2 cellular contexts compared by ENCODE assay signal in the genomic region with DNA sequence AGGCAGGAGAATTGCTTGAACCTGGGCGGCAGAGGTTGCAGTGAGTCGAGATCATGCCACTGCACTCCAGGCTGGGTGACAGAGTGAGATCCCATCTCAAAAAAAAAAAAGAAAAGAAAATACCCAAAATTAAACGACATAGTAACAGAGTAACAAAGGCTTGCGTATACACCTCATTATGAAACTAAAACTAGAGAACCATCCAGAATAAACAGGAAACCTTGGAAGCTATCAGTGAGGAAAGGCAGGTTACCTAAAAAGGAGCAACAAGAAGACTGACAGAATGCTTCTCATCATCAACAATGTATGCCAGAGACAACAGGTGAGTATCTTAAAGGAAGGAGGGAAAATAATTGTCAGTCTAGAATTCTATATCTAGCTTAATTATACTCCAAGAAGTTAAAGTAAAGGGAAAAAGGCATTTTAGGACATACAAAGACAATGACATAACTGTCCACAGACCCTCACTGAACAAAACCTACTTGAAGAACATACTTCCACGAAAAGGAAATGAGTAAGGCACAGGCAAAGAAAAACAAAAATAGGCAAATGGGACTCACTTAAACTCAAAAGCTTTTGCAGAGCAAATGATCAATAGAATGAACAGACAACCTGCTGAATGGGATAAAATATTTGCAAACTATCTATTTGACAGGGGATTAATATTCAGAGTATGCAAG.
TF ChIP-seq lines count a peak whose summit lies in the region.

No MANE protein-coding gene starts in this region.

TF ChIP-seq in liver, 16 proteins besides CTCF, POLR2A, EP300 and RAD21 (continued from another document):
- TF ChIP-seq NR2F2 (IDR thresholded peaks at IDR 0.05) = no peak

TF ChIP-seq in HepG2, 621 proteins besides CTCF, POLR2A, EP300 and RAD21 (continued from another document):
- TF ChIP-seq, protein P1, sequence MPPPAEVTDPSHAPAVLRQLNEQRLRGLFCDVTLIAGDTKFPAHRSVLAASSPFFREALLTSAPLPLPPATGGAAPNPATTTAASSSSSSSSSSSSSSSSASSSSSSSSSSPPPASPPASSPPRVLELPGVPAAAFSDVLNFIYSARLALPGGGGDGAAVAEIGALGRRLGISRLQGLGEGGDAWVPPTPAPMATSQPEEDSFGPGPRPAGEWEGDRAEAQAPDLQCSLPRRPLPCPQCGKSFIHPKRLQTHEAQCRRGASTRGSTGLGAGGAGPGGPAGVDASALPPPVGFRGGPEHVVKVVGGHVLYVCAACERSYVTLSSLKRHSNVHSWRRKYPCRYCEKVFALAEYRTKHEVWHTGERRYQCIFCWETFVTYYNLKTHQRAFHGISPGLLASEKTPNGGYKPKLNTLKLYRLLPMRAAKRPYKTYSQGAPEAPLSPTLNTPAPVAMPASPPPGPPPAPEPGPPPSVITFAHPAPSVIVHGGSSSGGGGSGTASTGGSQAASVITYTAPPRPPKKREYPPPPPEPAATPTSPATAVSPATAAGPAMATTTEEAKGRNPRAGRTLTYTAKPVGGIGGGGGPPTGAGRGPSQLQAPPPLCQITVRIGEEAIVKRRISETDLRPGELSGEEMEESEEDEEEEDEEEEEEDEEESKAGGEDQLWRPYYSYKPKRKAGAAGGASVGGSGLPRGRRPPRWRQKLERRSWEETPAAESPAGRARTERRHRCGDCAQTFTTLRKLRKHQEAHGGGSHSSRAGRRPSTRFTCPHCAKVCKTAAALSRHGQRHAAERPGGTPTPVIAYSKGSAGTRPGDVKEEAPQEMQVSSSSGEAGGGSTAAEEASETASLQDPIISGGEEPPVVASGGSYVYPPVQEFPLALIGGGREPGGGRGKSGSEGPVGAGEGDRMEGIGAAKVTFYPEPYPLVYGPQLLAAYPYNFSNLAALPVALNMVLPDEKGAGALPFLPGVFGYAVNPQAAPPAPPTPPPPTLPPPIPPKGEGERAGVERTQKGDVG (CRISPR knock-in tag; IDR thresholded peaks at IDR 0.05; ENCODE audit: borderline replicate concordance) = no peak
- TF ChIP-seq, protein P2, sequence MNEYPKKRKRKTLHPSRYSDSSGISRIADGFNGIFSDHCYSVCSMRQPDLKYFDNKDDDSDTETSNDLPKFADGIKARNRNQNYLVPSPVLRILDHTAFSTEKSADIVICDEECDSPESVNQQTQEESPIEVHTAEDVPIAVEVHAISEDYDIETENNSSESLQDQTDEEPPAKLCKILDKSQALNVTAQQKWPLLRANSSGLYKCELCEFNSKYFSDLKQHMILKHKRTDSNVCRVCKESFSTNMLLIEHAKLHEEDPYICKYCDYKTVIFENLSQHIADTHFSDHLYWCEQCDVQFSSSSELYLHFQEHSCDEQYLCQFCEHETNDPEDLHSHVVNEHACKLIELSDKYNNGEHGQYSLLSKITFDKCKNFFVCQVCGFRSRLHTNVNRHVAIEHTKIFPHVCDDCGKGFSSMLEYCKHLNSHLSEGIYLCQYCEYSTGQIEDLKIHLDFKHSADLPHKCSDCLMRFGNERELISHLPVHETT (CRISPR knock-in tag; conservative IDR thresholded peaks at IDR 0.05) = no peak
- no peak for TF ChIP-seq SALL1 (CRISPR knock-in tag; IDR thresholded peaks at IDR 0.05)
- TF ChIP-seq DZIP1 (CRISPR knock-in tag; IDR thresholded peaks at IDR 0.05) = no peak
- no peak for TF ChIP-seq ZMYM2 (CRISPR knock-in tag; IDR thresholded peaks at IDR 0.05)
- TF ChIP-seq CBX2 (IDR thresholded peaks at IDR 0.05; ENCODE audit: low read depth, low read length) = no peak
- TF ChIP-seq CBX2 (CRISPR knock-in tag; IDR thresholded peaks at IDR 0.05; ENCODE audit: low read depth) = no peak
- TF ChIP-seq TBX3 (IDR thresholded peaks at IDR 0.05; ENCODE audit: borderline replicate concordance) = no peak
- TF ChIP-seq MEF2D (CRISPR knock-in tag; IDR thresholded peaks at IDR 0.05) = no peak
- TF ChIP-seq, protein P3, sequence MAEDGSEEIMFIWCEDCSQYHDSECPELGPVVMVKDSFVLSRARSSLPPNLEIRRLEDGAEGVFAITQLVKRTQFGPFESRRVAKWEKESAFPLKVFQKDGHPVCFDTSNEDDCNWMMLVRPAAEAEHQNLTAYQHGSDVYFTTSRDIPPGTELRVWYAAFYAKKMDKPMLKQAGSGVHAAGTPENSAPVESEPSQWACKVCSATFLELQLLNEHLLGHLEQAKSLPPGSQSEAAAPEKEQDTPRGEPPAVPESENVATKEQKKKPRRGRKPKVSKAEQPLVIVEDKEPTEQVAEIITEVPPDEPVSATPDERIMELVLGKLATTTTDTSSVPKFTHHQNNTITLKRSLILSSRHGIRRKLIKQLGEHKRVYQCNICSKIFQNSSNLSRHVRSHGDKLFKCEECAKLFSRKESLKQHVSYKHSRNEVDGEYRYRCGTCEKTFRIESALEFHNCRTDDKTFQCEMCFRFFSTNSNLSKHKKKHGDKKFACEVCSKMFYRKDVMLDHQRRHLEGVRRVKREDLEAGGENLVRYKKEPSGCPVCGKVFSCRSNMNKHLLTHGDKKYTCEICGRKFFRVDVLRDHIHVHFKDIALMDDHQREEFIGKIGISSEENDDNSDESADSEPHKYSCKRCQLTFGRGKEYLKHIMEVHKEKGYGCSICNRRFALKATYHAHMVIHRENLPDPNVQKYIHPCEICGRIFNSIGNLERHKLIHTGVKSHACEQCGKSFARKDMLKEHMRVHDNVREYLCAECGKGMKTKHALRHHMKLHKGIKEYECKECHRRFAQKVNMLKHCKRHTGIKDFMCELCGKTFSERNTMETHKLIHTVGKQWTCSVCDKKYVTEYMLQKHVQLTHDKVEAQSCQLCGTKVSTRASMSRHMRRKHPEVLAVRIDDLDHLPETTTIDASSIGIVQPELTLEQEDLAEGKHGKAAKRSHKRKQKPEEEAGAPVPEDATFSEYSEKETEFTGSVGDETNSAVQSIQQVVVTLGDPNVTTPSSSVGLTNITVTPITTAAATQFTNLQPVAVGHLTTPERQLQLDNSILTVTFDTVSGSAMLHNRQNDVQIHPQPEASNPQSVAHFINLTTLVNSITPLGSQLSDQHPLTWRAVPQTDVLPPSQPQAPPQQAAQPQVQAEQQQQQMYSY (CRISPR knock-in tag; IDR thresholded peaks at IDR 0.05) = no peak
TF ChIP-seq in HepG2: peak in this region for 0.
